ENCODE assay signal across 8 cellular contexts in genomic region chr19:1507763-1508506, GRCh38. TPM values are rescaled to one million over a fixed set of nuclear protein-coding genes. Genes with fewer than 3 reads are reported as not detected.
A peak's percentile ranks its signal among the peaks of the same experiment; 100 is the strongest.
DNase-seq lines count a peak whose midpoint lies in the region; ATAC-seq and TF ChIP-seq lines count a peak whose summit lies in the region.

No MANE protein-coding gene starts in this region.

- H3K9me3 ChIP-seq in SU-DHL-6 (ENCODE audit: insufficient read depth, low read length) (no peaks in the 10 kb centered on the region), stomach smooth muscle (ENCODE audit: control insufficient read depth in 2 of 2, low read length in 2 of 2) (peaks cover 0 to 5% of the 10 kb centered on the region in 2 donors)

- H3K9ac ChIP-seq in SU-DHL-6 (ENCODE audit: low read length) (no peak overlapping the region), stomach smooth muscle (ENCODE audit: low read length in 2 of 2) (no peak overlapping the region)

- no peaks in the 10 kb centered on the region for H4K20me1 ChIP-seq in SU-DHL-6 (ENCODE audit: low read depth, low read length)

- H3K4me3 ChIP-seq in SU-DHL-6 (ENCODE audit: insufficient read depth, low read length, poor library complexity, severe bottlenecking) (no peak overlapping the region), stomach smooth muscle (ENCODE audit: low read length in 2 of 2) (peak overlapping the region; percentile 55 to 73)

- H3K9me2 ChIP-seq in SU-DHL-6 (replicated peaks; ENCODE audit: insufficient read depth, low read length), result no peaks in the 10 kb centered on the region

- H3K36me3 ChIP-seq in SU-DHL-6 (ENCODE audit: low read length) (no peaks in the 10 kb centered on the region), stomach smooth muscle (ENCODE audit: control insufficient read depth in 2 of 2, insufficient read depth in 2 of 2, low read length in 2 of 2) (no peaks in the 10 kb centered on the region)

- H3K9me3 Mint-ChIP-seq in activated naive CD8-positive, alpha-beta T cell (ENCODE audit: low read depth), result no peaks in the 10 kb centered on the region

- no peak for ATAC-seq in HG02970 (IDR thresholded peaks at IDR 0.05; ENCODE audit: low FRiP score, unreplicated experiment)

- H3K27me3 ChIP-seq in SU-DHL-6 (ENCODE audit: low read length) (no peaks in the 10 kb centered on the region), stomach smooth muscle (ENCODE audit: control insufficient read depth in 1 of 2, insufficient read depth in 2 of 2, low read length in 2 of 2) (peaks cover 37 to 53% of the 10 kb centered on the region in 2 donors)

- peak overlapping the region; percentile 89 for H3K4me3 Mint-ChIP-seq in activated naive CD8-positive, alpha-beta T cell

- H3K4me1 ChIP-seq in stomach smooth muscle (ENCODE audit: control insufficient read depth, insufficient read depth, low read length), result peaks cover 21% of the 10 kb centered on the region

- peaks cover 27% of the 10 kb centered on the region for H3K4me1 Mint-ChIP-seq in activated naive CD8-positive, alpha-beta T cell (ENCODE audit: low read depth)

- TF ChIP-seq CTCF in SU-DHL-6 (IDR thresholded peaks at IDR 0.05; ENCODE audit: insufficient read depth, low read length, poor library complexity, severe bottlenecking), result no peak

- no peaks in the 10 kb centered on the region for H3K79me2 ChIP-seq in SU-DHL-6 (ENCODE audit: insufficient read depth, low read length)

- H3K27ac ChIP-seq in SU-DHL-6 (ENCODE audit: low read depth, low read length) (no peak overlapping the region), stomach smooth muscle (ENCODE audit: low read length) (no peak overlapping the region)

- no peaks in the 10 kb centered on the region for H3F3A ChIP-seq in SU-DHL-6 (ENCODE audit: insufficient read depth)

- peak; percentile 87 for DNase-seq in GM04504 (ENCODE audit: low read depth)
- DNase-seq in NCI-H1048 (lab: John Stamatoyannopoulos, UW), result peak; percentile 90
- DNase-seq in glomerular endothelial cell (ENCODE audit: extremely low read depth, low read depth, low spot score), result peak; percentile 54
- DNase-seq in non-pigmented ciliary epithelial cell (ENCODE audit: low read depth), result peak; percentile 77

- H3K27ac Mint-ChIP-seq in activated naive CD8-positive, alpha-beta T cell, result peak overlapping the region; percentile 87

- peak overlapping the region; percentile 15 for H3K4me2 ChIP-seq in SU-DHL-6 (ENCODE audit: low read depth, low read length, poor library complexity, severe bottlenecking)

- no peak overlapping the region for H2AFZ ChIP-seq in SU-DHL-6 (ENCODE audit: low read depth, low read length, severe bottlenecking)

- peaks cover 2% of the 10 kb centered on the region for H3K27me3 Mint-ChIP-seq in activated naive CD8-positive, alpha-beta T cell

- no peaks in the 10 kb centered on the region for H3K36me3 Mint-ChIP-seq in activated naive CD8-positive, alpha-beta T cell

RNA-seq across cellular contexts. Expression of gene ADAMTSL5, which starts 4.9 kb away (rescaled TPM):
- total RNA-seq in glomerular endothelial cell, result 0.73 and 0.82 TPM in 2 replicates

RNA-seq across cellular contexts. Expression of gene PLK5, which starts 15.9 kb away (rescaled TPM):
- not detected in 2 replicates for total RNA-seq in glomerular endothelial cell

RNA-seq across cellular contexts. Expression of gene REEP6, which starts 17.0 kb away (rescaled TPM):
- total RNA-seq in glomerular endothelial cell, result 4.3 and 4.4 TPM in 2 replicates

RNA-seq across cellular contexts. Expression of gene PCSK4, which starts 17.8 kb away (rescaled TPM):
- 3.7 and 5.0 TPM in 2 replicates for total RNA-seq in glomerular endothelial cell

RNA-seq across cellular contexts. Expression of gene C19orf25, which starts 28.9 kb away (rescaled TPM):
- 36.0 and 41.9 TPM in 2 replicates for total RNA-seq in glomerular endothelial cell
